29 cellular contexts compared by ENCODE assay signal in the genomic region with DNA sequence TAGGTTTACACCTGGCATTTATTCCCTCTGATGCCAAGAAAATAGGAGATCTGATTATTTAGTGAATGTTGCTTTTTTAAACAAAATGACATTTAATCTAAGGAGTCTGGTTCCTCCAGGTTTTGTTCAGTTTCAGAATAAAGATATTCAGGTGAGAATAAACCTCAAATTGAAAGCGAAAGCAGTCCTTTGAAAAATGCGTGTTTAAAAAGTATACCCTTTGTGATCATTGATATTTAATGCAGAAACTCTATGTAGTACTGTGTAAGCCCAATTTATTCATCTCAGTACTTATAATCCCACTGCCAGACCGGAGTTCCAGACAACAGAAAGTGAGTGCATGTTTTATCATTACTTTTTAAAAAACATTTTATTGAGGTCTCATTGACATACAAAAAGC.
DNase-seq lines count a peak whose midpoint lies in the region; ATAC-seq, FAIRE-seq and TF ChIP-seq lines count a peak whose summit lies in the region.
"Had no signal": no experiment of that assay in that cellular context is flagged by ENCODE, and none has a peak within 500 bp of the region (broad histone marks: within the 10 kb centered on the region; RNA-seq: fewer than 3 reads in every experiment).

No MANE protein-coding gene starts in this region.

- no TSS peak for BruUV-seq in PC-9 (replicated peaks; lab: Mats Ljungman, UMichigan)

- peak overlapping the region; percentile 19; the same call in 1 of the 2 replicates for H3K4me2 ChIP-seq in PC-9
- H3K4me2 ChIP-seq: hepatocyte had no signal

- H3K36me3 ChIP-seq in PC-9 (ENCODE audit: low read depth) (no peaks in the 10 kb centered on the region), upper lobe of right lung (no peaks in the 10 kb centered on the region), right atrium auricular region (no peaks in the 10 kb centered on the region)
- H3K36me3 ChIP-seq: esophagus squamous epithelium, gastrocnemius medialis, pancreas, spleen had no signal

- H3F3A ChIP-seq in PC-9 (ENCODE audit: insufficient read depth, low read depth): no peaks in the 10 kb centered on the region

- H3K4me1 ChIP-seq in PC-9 (replicated peaks; ENCODE audit: insufficient read depth) (no peaks in the 10 kb centered on the region), upper lobe of right lung (no peaks in the 10 kb centered on the region), right atrium auricular region (no peaks in the 10 kb centered on the region)
- H3K4me1 ChIP-seq: esophagus squamous epithelium, gastrocnemius medialis, pancreas, spleen had no signal

- no peak overlapping the region for H3K27ac ChIP-seq in CD4-positive, alpha-beta T cell (ENCODE audit: low read depth, low read length)
- no peak overlapping the region for H3K27ac ChIP-seq in PC-9
- H3K27ac ChIP-seq in upper lobe of right lung: no peak overlapping the region
- no peak overlapping the region for H3K27ac ChIP-seq in right atrium auricular region
- H3K27ac ChIP-seq: esophagus squamous epithelium, gastrocnemius medialis, hepatocyte, pancreas, spleen, VCaP had no signal

- peak; percentile 58 for FAIRE-seq in D721Med (lab: Jason Lieb, UNC)
- FAIRE-seq: bronchial epithelial cell had no signal

- DNase-seq in CD4-positive, alpha-beta T cell: no peak
- DNase-seq in D721Med (ENCODE audit: insufficient read length, low spot score): no peak
- DNase-seq in PC-9: no peak
- DNase-seq in left lobe of liver (ENCODE audit: low spot score): no peak
- DNase-seq in NCI-H345 (lab: John Stamatoyannopoulos, UW): no peak
- no peak for DNase-seq in upper lobe of right lung
- no peak for DNase-seq in right atrium auricular region (ENCODE audit: low spot score)
- DNase-seq: activated CD4-positive, alpha-beta T cell treated with anti-CD3 and anti-CD28 coated beads, Interleukin-2, amount 10 ng/mL, durations not matched to agents 24 days and 14 days; activated CD8-positive, alpha-beta memory T cell treated with anti-CD3 and anti-CD28 coated beads, Interleukin-2, amount 50 U/mL, for 48 hours; activated naive CD4-positive, alpha-beta T cell; amygdala; CD4-positive, CD25-positive, alpha-beta regulatory T cell; cortex of kidney; DMS53; esophagus squamous epithelium; gastrocnemius medialis; GDM1; KG1; left ventricle myocardium superior; NCI-H187; NCI-H526; nephron progenitor cell; pancreas; spleen; stimulated activated CD4-positive, alpha-beta T cell treated with anti-CD3 and anti-CD28 coated beads, Interleukin-4, amount 100 ng/mL, for 24 hours; stimulated activated naive CD4-positive, alpha-beta T cell had no signal

- intact Hi-C loops in CD4-positive, alpha-beta T cell (cut with DNase I, micrococcal nuclease): no loop called here
- intact Hi-C loops in PC-9 (cut with micrococcal nuclease; ENCODE audit: unreplicated experiment): no loop called here
- intact Hi-C loops in upper lobe of right lung (cut with DNase I): no loop called here

- POLR2A ChIA-PET in CD4-positive, alpha-beta T cell (lab: Charles Lee): no interaction called here
- POLR2A ChIA-PET in PC-9 (lab: Charles Lee; ENCODE audit: unreplicated experiment): no interaction called here

- H3K9me3 ChIP-seq in CD4-positive, alpha-beta T cell (ENCODE audit: control insufficient read depth, low read length): no peaks in the 10 kb centered on the region
- H3K9me3 ChIP-seq in PC-9 (ENCODE audit: insufficient read depth, low read depth) (no peaks in the 10 kb centered on the region), upper lobe of right lung (no peaks in the 10 kb centered on the region), right atrium auricular region (no peaks in the 10 kb centered on the region)
- H3K9me3 ChIP-seq: esophagus squamous epithelium, gastrocnemius medialis, pancreas had no signal

- H4K20me1 ChIP-seq in PC-9 (ENCODE audit: insufficient read depth): no peaks in the 10 kb centered on the region

- H3K27me3 ChIP-seq in CD4-positive, alpha-beta T cell (ENCODE audit: control insufficient read depth, insufficient read depth, low read length): no peaks in the 10 kb centered on the region
- H3K27me3 ChIP-seq in PC-9 (ENCODE audit: insufficient read depth, low read depth): no peaks in the 10 kb centered on the region
- no peaks in the 10 kb centered on the region for H3K27me3 ChIP-seq in upper lobe of right lung
- no peaks in the 10 kb centered on the region for H3K27me3 ChIP-seq in right atrium auricular region
- H3K27me3 ChIP-seq: esophagus squamous epithelium, gastrocnemius medialis, hepatocyte, pancreas, spleen had no signal

- peaks cover 5% of the 10 kb centered on the region for H3K4me1 Mint-ChIP-seq in CD4-positive, alpha-beta T cell (ENCODE audit: low read depth)
- H3K4me1 Mint-ChIP-seq: activated CD4-positive, alpha-beta T cell treated with anti-CD3 and anti-CD28 coated beads, Interleukin-2, amount 10 ng/mL, durations not matched to agents 24 days and 14 days had no signal

- H3K9me3 Mint-ChIP-seq in CD4-positive, alpha-beta T cell: peaks cover 5% of the 10 kb centered on the region
- H3K9me3 Mint-ChIP-seq: activated CD4-positive, alpha-beta T cell treated with anti-CD3 and anti-CD28 coated beads, Interleukin-2, amount 10 ng/mL, durations not matched to agents 24 days and 14 days had no signal

- no peaks in the 10 kb centered on the region for H3K79me2 ChIP-seq in PC-9 (ENCODE audit: low read depth)
- H3K79me2 ChIP-seq: hepatocyte had no signal

- H2AFZ ChIP-seq in PC-9: peak overlapping the region; percentile 55; the same call in 1 of the 2 replicates
- H2AFZ ChIP-seq: hepatocyte had no signal

- H3K4me3 ChIP-seq in PC-9 (no peak overlapping the region; the same call in 1 of the 2 replicates), upper lobe of right lung (no peak overlapping the region), right atrium auricular region (no peak overlapping the region)
- H3K4me3 ChIP-seq: esophagus squamous epithelium, gastrocnemius medialis, hepatocyte, pancreas, spleen had no signal

- ATAC-seq in CD4-positive, alpha-beta T cell (ENCODE audit: poor library complexity): no peak
- ATAC-seq in left lobe of liver (peak; percentile 61), upper lobe of right lung (no peak)
- ATAC-seq: gastrocnemius medialis, left ventricle myocardium superior, pancreas had no signal

- H3K9me2 ChIP-seq in PC-9 (ENCODE audit: insufficient read depth): no peaks in the 10 kb centered on the region

- H3K36me3 Mint-ChIP-seq in CD4-positive, alpha-beta T cell (ENCODE audit: low read depth): no peaks in the 10 kb centered on the region
- H3K36me3 Mint-ChIP-seq: CD4-positive, CD25-positive, alpha-beta regulatory T cell had no signal

- CTCF ChIA-PET in CD4-positive, alpha-beta T cell (lab: Charles Lee): no interaction called here
- CTCF ChIA-PET in PC-9 (lab: Charles Lee): no interaction called here

- TF ChIP-seq CTCF in CD4-positive, alpha-beta T cell (IDR thresholded peaks at IDR 0.05): no peak
- no peak for TF ChIP-seq CTCF in D721Med (IDR thresholded peaks at IDR 0.05; ENCODE audit: insufficient read depth, missing control alignments)
- TF ChIP-seq CTCF in PC-9 (conservative IDR thresholded peaks at IDR 0.05): no peak
- no peak for TF ChIP-seq CTCF in upper lobe of right lung (IDR thresholded peaks at IDR 0.05)
- no peak for TF ChIP-seq CTCF in right atrium auricular region (IDR thresholded peaks at IDR 0.05)

- peak overlapping the region; percentile 63 for H3K4me3 Mint-ChIP-seq in CD4-positive, alpha-beta T cell
- H3K4me3 Mint-ChIP-seq: activated CD4-positive, alpha-beta T cell treated with anti-CD3 and anti-CD28 coated beads, Interleukin-2, amount 10 ng/mL, durations not matched to agents 24 days and 14 days; nephron progenitor cell had no signal

- H3K27ac Mint-ChIP-seq in CD4-positive, alpha-beta T cell: no peak overlapping the region
- H3K27ac Mint-ChIP-seq: activated CD4-positive, alpha-beta T cell treated with anti-CD3 and anti-CD28 coated beads, Interleukin-2, amount 10 ng/mL, durations not matched to agents 24 days and 14 days; nephron progenitor cell had no signal

- no peaks in the 10 kb centered on the region for H3K27me3 Mint-ChIP-seq in CD4-positive, alpha-beta T cell
- H3K27me3 Mint-ChIP-seq: activated CD4-positive, alpha-beta T cell treated with anti-CD3 and anti-CD28 coated beads, Interleukin-2, amount 10 ng/mL, durations not matched to agents 24 days and 14 days; CD4-positive, CD25-positive, alpha-beta regulatory T cell had no signal
